ENCODE assay signal across 1 cellular context in genomic region chr19:917323-918151, GRCh38.
TF ChIP-seq lines count a peak whose summit lies in the region.

TSS of gene KISS1R (plus strand) at chr19:917333. CDS start at chr19:917503, 170 bp downstream.

TF ChIP-seq in K562, 482 proteins besides CTCF, POLR2A, EP300 and RAD21 (continued from another document and continues in another):
- TF ChIP-seq E4F1 (CRISPR knock-in tag; IDR thresholded peaks at IDR 0.05; ENCODE audit: borderline replicate concordance) = no peak
- no peak for TF ChIP-seq ARNT (IDR thresholded peaks at IDR 0.05)
- TF ChIP-seq TAF15 (IDR thresholded peaks at IDR 0.05; ENCODE audit: low read depth, low read length) = no peak
- TF ChIP-seq MYBL2 (IDR thresholded peaks at IDR 0.05; ENCODE audit: low read depth) = no peak
- no peak for TF ChIP-seq MYBL2 (CRISPR knock-in tag; IDR thresholded peaks at IDR 0.05; ENCODE audit: borderline replicate concordance)
- no peak for TF ChIP-seq ZNF766 (CRISPR knock-in tag; conservative IDR thresholded peaks at IDR 0.05)
- no peak for TF ChIP-seq JUN (IDR thresholded peaks at IDR 0.05; ENCODE audit: borderline replicate concordance, low read depth, low read length)
- TF ChIP-seq JUN (CRISPR knock-in tag; IDR thresholded peaks at IDR 0.05; ENCODE audit: borderline replicate concordance) = no peak
- 0 out of 2 replicates have a peak, but pooled peaks have one; percentile 28 for TF ChIP-seq ZBTB49 (CRISPR knock-in tag; IDR thresholded peaks at IDR 0.05; ENCODE audit: borderline replicate concordance)
- no peak; the same call in 1 of the 2 replicates for TF ChIP-seq ZNF431 (CRISPR knock-in tag; IDR thresholded peaks at IDR 0.05)
- TF ChIP-seq THRAP3 (IDR thresholded peaks at IDR 0.05; ENCODE audit: borderline replicate concordance) = no peak
- TF ChIP-seq CBX2 (IDR thresholded peaks at IDR 0.05; ENCODE audit: insufficient read depth, low read length, poor library complexity, severe bottlenecking) = no peak
- peak; percentile 67; the same call in 1 of the 2 replicates for TF ChIP-seq ZBTB43 (CRISPR knock-in tag; IDR thresholded peaks at IDR 0.05)
- no peak for TF ChIP-seq SMAD1 (IDR thresholded peaks at IDR 0.05; ENCODE audit: low read depth, low read length, partially characterized antibody)
- TF ChIP-seq MAFK (IDR thresholded peaks at IDR 0.05; ENCODE audit: low read length) = no peak
- no peak for TF ChIP-seq BRF2 (IDR thresholded peaks at IDR 0.05; ENCODE audit: borderline replicate concordance, insufficient read depth, insufficient read length)
- TF ChIP-seq ZZZ3 (IDR thresholded peaks at IDR 0.05) = no peak
- TF ChIP-seq ERF (CRISPR knock-in tag; IDR thresholded peaks at IDR 0.05) = peak; percentile 89; the same call in 1 of the 2 replicates
- TF ChIP-seq NONO (IDR thresholded peaks at IDR 0.05; ENCODE audit: low read depth in 2 of 2, low read length in 1 of 2) = peak in 1 of 2 experiments; percentile 62; a peak in 2 of 4 replicates
- TF ChIP-seq ETV5 (CRISPR knock-in tag; IDR thresholded peaks at IDR 0.05; ENCODE audit: low read depth) = peak; percentile 59
- no peak for TF ChIP-seq FOXJ2 (tag; IDR thresholded peaks at IDR 0.05)
- no peak for TF ChIP-seq SREBF2 (CRISPR knock-in tag; IDR thresholded peaks at IDR 0.05)
- no peak for TF ChIP-seq MTA2 (IDR thresholded peaks at IDR 0.05; ENCODE audit: low read depth)
- TF ChIP-seq ZNF639 (CRISPR knock-in tag; conservative IDR thresholded peaks at IDR 0.05 in 1 of 2, IDR thresholded peaks at IDR 0.05 in 1 of 2) = no peak
- TF ChIP-seq CBFA2T3 (IDR thresholded peaks at IDR 0.05) = peak; percentile 22; the same call in 1 of the 2 replicates
- no peak for TF ChIP-seq SAP30 (IDR thresholded peaks at IDR 0.05; ENCODE audit: borderline replicate concordance, insufficient read depth, low read depth, low read length, poor library complexity, severe bottlenecking)
- TF ChIP-seq HOMEZ (CRISPR knock-in tag; IDR thresholded peaks at IDR 0.05) = no peak
- TF ChIP-seq HDAC6 (IDR thresholded peaks at IDR 0.05; ENCODE audit: low read depth, low read length) = no peak
- no peak for TF ChIP-seq ZNF764 (CRISPR knock-in tag; IDR thresholded peaks at IDR 0.05; ENCODE audit: low read depth)
- no peak for TF ChIP-seq ZNF316 (IDR thresholded peaks at IDR 0.05)
- peak in 1 of 2 experiments; percentile 77; a peak in 2 of 4 replicates for TF ChIP-seq RCOR1 (IDR thresholded peaks at IDR 0.05; ENCODE audit: borderline replicate concordance in 1 of 2, low read depth in 2 of 2, low read length in 2 of 2)
- TF ChIP-seq ZNF224 (CRISPR knock-in tag; IDR thresholded peaks at IDR 0.05) = 0 out of 2 replicates have a peak, but pooled peaks have one; percentile 62
- no peak for TF ChIP-seq ZNF184 (CRISPR knock-in tag; IDR thresholded peaks at IDR 0.05)
- peak in 1 of 2 experiments; percentile 62; a peak in 1 of 4 replicates for TF ChIP-seq SRF (CRISPR knock-in tag; IDR thresholded peaks at IDR 0.05)
- TF ChIP-seq RNF2 (IDR thresholded peaks at IDR 0.05) = no peak
- TF ChIP-seq ELK1 (CRISPR knock-in tag; IDR thresholded peaks at IDR 0.05) = no peak
- TF ChIP-seq CUX1 (CRISPR knock-in tag; IDR thresholded peaks at IDR 0.05) = no peak
